8 cellular contexts compared by ENCODE assay signal in the genomic region with DNA sequence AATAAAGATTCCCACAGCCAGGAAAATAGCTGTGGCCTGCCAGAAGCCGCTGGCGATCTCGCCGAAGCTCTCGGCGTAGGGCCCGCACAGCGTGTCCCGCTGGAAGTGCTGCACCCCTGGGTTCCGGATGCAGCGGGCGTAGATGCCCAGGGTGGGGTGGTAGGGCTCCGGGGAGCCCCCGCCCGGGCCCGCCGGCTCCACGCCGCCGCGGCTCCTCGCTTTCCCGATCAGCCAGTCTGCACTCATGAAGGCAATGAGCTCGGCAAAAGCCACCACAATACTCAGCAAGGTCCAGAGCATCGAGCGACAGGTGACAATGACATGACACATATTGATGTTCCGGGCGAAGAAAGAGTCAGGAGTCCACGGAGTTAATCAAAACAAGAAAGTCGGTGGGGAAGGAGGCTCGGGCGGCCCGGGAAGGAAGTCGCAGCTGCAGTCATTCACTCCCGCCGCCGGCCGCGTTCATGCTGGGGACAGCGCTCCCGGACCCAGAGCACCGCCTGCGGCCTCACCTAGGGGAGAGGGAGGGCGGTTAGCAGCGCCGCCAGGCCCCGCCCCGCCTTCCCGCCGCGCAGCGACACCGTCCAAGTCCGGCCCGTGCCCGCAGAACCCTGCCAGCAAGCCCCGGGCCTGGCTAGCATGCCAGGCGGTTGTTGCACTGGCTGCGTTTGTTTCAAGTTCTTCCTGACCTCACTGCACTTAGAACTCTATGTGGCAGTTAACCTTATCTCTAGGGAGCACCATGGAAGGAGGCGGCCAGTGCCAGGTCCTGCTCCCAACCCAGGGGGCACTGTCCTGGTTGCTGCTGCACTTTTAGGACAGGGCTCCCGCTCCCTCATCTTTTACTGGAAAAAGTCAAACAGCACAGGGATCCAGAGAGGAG.
DNase-seq lines count a peak whose midpoint lies in the region; ATAC-seq and TF ChIP-seq lines count a peak whose summit lies in the region.
"Had no signal": no experiment of that assay in that cellular context is flagged by ENCODE, and none has a peak within 500 bp of the region (broad histone marks: within the 10 kb centered on the region; RNA-seq: fewer than 3 reads in every experiment).

No MANE protein-coding gene starts in this region.

- TF ChIP-seq CTCF in psoas muscle (IDR thresholded peaks at IDR 0.05), result peak; percentile 23

- TF ChIP-seq POLR2A in GM18505 (IDR thresholded peaks at IDR 0.05; ENCODE audit: borderline replicate concordance, extremely low read depth, insufficient read depth, insufficient read length), result no peak

- peak; percentile 49 for DNase-seq in NCI-H510A (lab: John Stamatoyannopoulos, UW)
- peak; percentile 54 for DNase-seq in activated naive CD8-positive, alpha-beta T cell treated with anti-CD3 and anti-CD28 coated beads, Interleukin-2, amount 10 ng/mL, durations not matched to agents 7 days and 5 days
- peak; percentile 89 for DNase-seq in left ventricle myocardium superior
- DNase-seq in psoas muscle, result peak; percentile 70 to 87
- no peak for DNase-seq in NCI-H82 treated with DMSO at 0.1 percent for 48 hours (lab: John Stamatoyannopoulos, UW; ENCODE audit: unreplicated experiment)

- H3K4me1 Mint-ChIP-seq in activated naive CD8-positive, alpha-beta T cell treated with anti-CD3 and anti-CD28 coated beads, Interleukin-2, amount 10 ng/mL, durations not matched to agents 7 days and 5 days, result peaks cover 10% of the 10 kb centered on the region

- H3K36me3 ChIP-seq in psoas muscle (ENCODE audit: insufficient read depth in 1 of 2, low read depth in 1 of 2), result no peaks in the 10 kb centered on the region

- WGBS in psoas muscle, 3 donors, result 11 to 16% (median 13%) methylated on average over 44 to 61 of the region's 61 CpGs

- no peak overlapping the region for H3K27ac Mint-ChIP-seq in activated naive CD8-positive, alpha-beta T cell treated with anti-CD3 and anti-CD28 coated beads, Interleukin-2, amount 10 ng/mL, durations not matched to agents 7 days and 5 days

- H3K36me3 Mint-ChIP-seq in activated naive CD8-positive, alpha-beta T cell treated with anti-CD3 and anti-CD28 coated beads, Interleukin-2, amount 10 ng/mL, durations not matched to agents 7 days and 5 days, result no peaks in the 10 kb centered on the region

- H3K4me3 ChIP-seq in psoas muscle, result peak overlapping the region; percentile 70

- peak overlapping the region; percentile 86 for H3K4me3 Mint-ChIP-seq in activated naive CD8-positive, alpha-beta T cell treated with anti-CD3 and anti-CD28 coated beads, Interleukin-2, amount 10 ng/mL, durations not matched to agents 7 days and 5 days

- POLR2A ChIA-PET in activated naive CD8-positive, alpha-beta T cell treated with anti-CD3 and anti-CD28 coated beads, Interleukin-2, amount 10 ng/mL, durations not matched to agents 7 days and 5 days (lab: Charles Lee), result no interaction called here

- no peaks in the 10 kb centered on the region for H3K27me3 ChIP-seq in psoas muscle (ENCODE audit: insufficient read depth in 3 of 3, low read length in 2 of 3)

- ATAC-seq in GM18505 (IDR thresholded peaks at IDR 0.05; ENCODE audit: unreplicated experiment) (peak; percentile 70), HG02623 (IDR thresholded peaks at IDR 0.05; ENCODE audit: unreplicated experiment) (peak; percentile 79), left ventricle myocardium superior (peak; percentile 94), psoas muscle (peak; percentile 85 to 96 (median 92))
- peak; percentile 75 for ATAC-seq in activated naive CD8-positive, alpha-beta T cell treated with anti-CD3 and anti-CD28 coated beads, Interleukin-2, amount 10 ng/mL, durations not matched to agents 7 days and 5 days (ENCODE audit: low read depth)

- H3K27me3 Mint-ChIP-seq in activated naive CD8-positive, alpha-beta T cell treated with anti-CD3 and anti-CD28 coated beads, Interleukin-2, amount 10 ng/mL, durations not matched to agents 7 days and 5 days, result peaks cover 74% of the 10 kb centered on the region

- H3K9me3 ChIP-seq in psoas muscle, result no peaks in the 10 kb centered on the region

- peak overlapping the region; percentile 73 for H3K27ac ChIP-seq in psoas muscle
- H3K27ac ChIP-seq: epithelial cell of prostate had no signal

- intact Hi-C loops in left ventricle myocardium superior (cut with micrococcal nuclease), result no loop called here
- intact Hi-C loops in psoas muscle (cut with DNase I), result loop anchor here in 1 of 2 donors (5.0 kb wide), 1 partner anchor 38 kb away; no protein-coding TSS in a partner anchor

- H3K4me1 ChIP-seq in psoas muscle, result peaks cover 52% of the 10 kb centered on the region

- H3K9me3 Mint-ChIP-seq in activated naive CD8-positive, alpha-beta T cell treated with anti-CD3 and anti-CD28 coated beads, Interleukin-2, amount 10 ng/mL, durations not matched to agents 7 days and 5 days, result no peaks in the 10 kb centered on the region
